Comparison of ENCODE assay signal across 1 cellular context in the genomic region with DNA sequence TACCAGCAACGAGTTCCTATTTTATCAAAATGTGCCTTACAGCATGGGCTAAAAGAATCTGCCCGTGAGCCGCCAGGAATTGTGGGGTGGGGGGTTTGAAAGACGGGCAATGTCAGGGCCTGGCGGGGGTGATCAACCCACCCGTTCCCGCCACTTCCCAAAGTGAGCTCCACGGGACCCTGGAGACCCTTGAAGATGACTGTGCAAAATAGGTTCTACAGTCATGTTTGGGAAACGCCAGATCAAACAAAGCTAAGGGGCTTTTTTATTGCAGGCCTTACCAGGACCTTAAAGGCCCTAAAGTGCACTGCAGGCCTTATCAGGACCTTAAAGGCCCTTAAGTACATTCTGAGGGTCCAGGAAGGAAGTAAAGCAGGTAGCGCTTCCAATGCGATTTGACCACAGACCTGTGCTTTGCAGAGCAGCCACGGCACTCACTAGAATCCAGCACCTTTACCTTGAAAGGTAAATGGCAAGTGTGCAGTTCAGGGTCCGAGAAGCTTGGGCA.
TF ChIP-seq lines count a peak whose summit lies in the region.

No MANE protein-coding gene starts in this region.

TF ChIP-seq in HEK293, 187 proteins besides CTCF, POLR2A, EP300 and RAD21 (continued from another document):
- no peak for TF ChIP-seq ZNF645 (tag by site-specific recombination; IDR thresholded peaks at IDR 0.05)
